13 cellular contexts compared by ENCODE assay signal in the genomic region with DNA sequence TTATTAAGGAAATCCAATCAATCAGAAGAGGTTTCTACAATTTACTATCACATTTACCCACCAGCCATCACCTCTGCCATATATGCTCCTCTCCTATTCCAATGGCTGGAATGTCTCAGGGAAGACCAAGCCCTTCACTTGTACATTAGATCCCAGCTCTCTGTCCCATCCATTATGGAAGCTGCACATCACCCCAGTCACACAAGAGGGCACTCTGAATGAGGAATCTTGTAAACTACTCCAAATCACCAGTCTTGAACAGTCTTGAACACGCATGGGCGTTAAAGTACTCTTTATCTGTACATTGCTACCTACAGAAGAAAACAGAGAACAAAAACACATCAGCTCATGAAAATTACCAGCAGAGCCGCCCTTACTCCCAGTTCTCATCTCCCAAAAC. TPM values are rescaled to one million over a fixed set of nuclear protein-coding genes. Genes with fewer than 3 reads are reported as not detected.
A peak's percentile ranks its signal among the peaks of the same experiment; 100 is the strongest.
DNase-seq lines count a peak whose midpoint lies in the region; ATAC-seq, FAIRE-seq and TF ChIP-seq lines count a peak whose summit lies in the region.
"Had no signal": no experiment of that assay in that cellular context is flagged by ENCODE, and none has a peak within 500 bp of the region (broad histone marks: within the 10 kb centered on the region; RNA-seq: fewer than 3 reads in every experiment).

No MANE protein-coding gene starts in this region.

- no peak overlapping the region for H4K91ac ChIP-seq in H1 (replicated peaks; ENCODE audit: insufficient read length, low read length)

- peak in 2 of 3 experiments; percentile 2 to 39; a peak in 2 of 4 replicates for TF ChIP-seq CTCF in H1 (IDR thresholded peaks at IDR 0.05; ENCODE audit: control extremely low read depth in 1 of 3, insufficient read depth in 1 of 3, low read depth in 1 of 3, low read length in 3 of 3)

- H2BK15ac ChIP-seq in H1 (ENCODE audit: low read length), result no peak overlapping the region

- no peak overlapping the region for H2BK20ac ChIP-seq in H1 (ENCODE audit: low read length)

- no peak overlapping the region for H3K14ac ChIP-seq in H1 (ENCODE audit: insufficient read length)

- H3K23ac ChIP-seq in H1 (ENCODE audit: insufficient read length), result no peak overlapping the region

- no peaks in the 10 kb centered on the region for H3K23me2 ChIP-seq in H1 (ENCODE audit: low read depth, low read length)

- no peaks in the 10 kb centered on the region for H3K79me2 ChIP-seq in H1 (ENCODE audit: control insufficient read depth in 1 of 2, insufficient read depth in 2 of 2, low read length in 2 of 2)

- no peak for TF ChIP-seq EP300 in H1 (IDR thresholded peaks at IDR 0.05; ENCODE audit: borderline replicate concordance in 1 of 2, low read depth in 2 of 2, low read length in 2 of 2)

- H4K8ac ChIP-seq in H1 (ENCODE audit: extremely low read depth, insufficient read depth, low read length), result no peak overlapping the region

- no peak overlapping the region for H3K4ac ChIP-seq in H1 (replicated peaks; ENCODE audit: insufficient read length, low read depth, low read length)

- H2AFZ ChIP-seq in H1 (ENCODE audit: low read length), result no peak overlapping the region

- CTCF ChIA-PET in H1 (lab: Charles Lee; ENCODE audit: partially characterized antibody), result interaction anchor here (0.5 to 1.6 kb wide), 8 partner anchors 10 to 326 kb away, joined by 3 to 4 read pairs (median 3); no protein-coding TSS in a partner anchor

- H4K20me1 ChIP-seq in H1 (replicated peaks in 1 of 2; ENCODE audit: control insufficient read depth in 1 of 2, insufficient read depth in 2 of 2, low read length in 2 of 2), result no peaks in the 10 kb centered on the region

- no peak overlapping the region for H2BK12ac ChIP-seq in H1 (ENCODE audit: low read depth, low read length)

- no peak overlapping the region for H3K9ac ChIP-seq in H1 (replicated peaks in 1 of 4; ENCODE audit: extremely low read depth in 1 of 4, low read depth in 3 of 4, low read length in 3 of 4)

- no peak overlapping the region for H3K56ac ChIP-seq in H1 (replicated peaks; ENCODE audit: insufficient read length, low read depth, low read length)

- POLR2A ChIA-PET in H1 (lab: Charles Lee; ENCODE audit: partially characterized antibody), result interaction anchor here (0.5 kb wide), 1 partner anchor 19 kb away, joined by 4 read pairs; no protein-coding TSS in a partner anchor

- peak; percentile 39 to 43 for TF ChIP-seq RAD21 in H1 (IDR thresholded peaks at IDR 0.05 in 1 of 2, conservative IDR thresholded peaks at IDR 0.05 in 1 of 2; ENCODE audit: low read depth in 2 of 2, low read length in 2 of 2)

- TF ChIP-seq POLR2A in H1 (IDR thresholded peaks at IDR 0.05; ENCODE audit: control extremely low read depth in 1 of 2, low read depth in 2 of 2, low read length in 2 of 2), result no peak

- H3K27me3 ChIP-seq in H1 (replicated peaks in 1 of 4; ENCODE audit: control insufficient read depth in 3 of 4, extremely low read depth in 1 of 4, insufficient read depth in 3 of 4, low read length in 3 of 4), result no peaks in the 10 kb centered on the region

- H3K18ac ChIP-seq in H1 (ENCODE audit: extremely low read depth, low read length), result no peak overlapping the region

- no peaks in the 10 kb centered on the region for H3K79me1 ChIP-seq in H1 (ENCODE audit: low read depth, low read length)

- peak; percentile 22 for DNase-seq in DMS53 (lab: John Stamatoyannopoulos, UW)
- DNase-seq in DMS53 treated with DMSO at 0.1 percent for 48 hours (lab: John Stamatoyannopoulos, UW; ENCODE audit: unreplicated experiment), result no peak
- DNase-seq in NCI-H2227 (lab: John Stamatoyannopoulos, UW; ENCODE audit: unreplicated experiment), result peak; percentile 46
- DNase-seq in H1 (ENCODE audit: low read depth in 1 of 2, low spot score in 2 of 2), result no peak
- no peak for DNase-seq in activated CD4-positive, alpha-beta T cell treated with anti-CD3 and anti-CD28 coated beads, Interleukin-2, amount 50 U/mL, for 48 hours
- no peak for DNase-seq in activated CD8-positive, alpha-beta memory T cell treated with anti-CD3 and anti-CD28 coated beads, Interleukin-2, amount 50 U/mL, for 4 hours
- DNase-seq: activated CD4-positive, alpha-beta T cell treated with anti-CD3 and anti-CD28 coated beads, Interleukin-2, amount 50 U/mL, for 1 hour; head of caudate nucleus; NCI-H1092 treated with DMSO at 0.1 percent for 48 hours; RPMI8226 had no signal

- H3K27ac ChIP-seq in H1 (ENCODE audit: low read depth, low read length) (no peak overlapping the region), mesodermal cell (ENCODE audit: low read depth, low read length, severe bottlenecking) (peak overlapping the region; percentile 33)
- H3K27ac ChIP-seq: skin epidermis had no signal

- H3K4me3 ChIP-seq in H1 (ENCODE audit: extremely low read depth in 1 of 4, insufficient read depth in 2 of 4, low read depth in 3 of 4, low read length in 4 of 4) (no peak overlapping the region), mesodermal cell (ENCODE audit: extremely low read depth, insufficient read depth, low read length, poor library complexity, severe bottlenecking) (no peak overlapping the region)
- H3K4me3 ChIP-seq: skin epidermis had no signal

- H3K9me3 ChIP-seq in H1 (ENCODE audit: insufficient read depth in 2 of 2, low read depth in 1 of 2, low read length in 1 of 2), result no peaks in the 10 kb centered on the region
- peaks cover 9% of the 10 kb centered on the region for H3K9me3 ChIP-seq in mesodermal cell (ENCODE audit: control insufficient read depth, low read length)

- H2AK5ac ChIP-seq in H1 (ENCODE audit: low read depth, low read length), result no peak overlapping the region

- H3K4me2 ChIP-seq in H1 (ENCODE audit: insufficient read depth in 1 of 2, low read depth in 2 of 2, low read length in 2 of 2), result no peak overlapping the region

- no peak overlapping the region for H4K5ac ChIP-seq in H1 (ENCODE audit: insufficient read length, low read depth, low read length)

- H3K4me1 ChIP-seq in H1 (replicated peaks in 1 of 4; ENCODE audit: control insufficient read depth in 3 of 4, insufficient read depth in 4 of 4, low read length in 3 of 4) (no peaks in the 10 kb centered on the region), mesodermal cell (ENCODE audit: control insufficient read depth, insufficient read depth, low read length, poor library complexity, severe bottlenecking) (no peaks in the 10 kb centered on the region)

- H3K36me3 ChIP-seq in H1 (ENCODE audit: control insufficient read depth in 2 of 4, insufficient read depth in 4 of 4, low read length in 3 of 4) (no peaks in the 10 kb centered on the region; a peak in 2 of 8 replicates), mesodermal cell (ENCODE audit: control insufficient read depth, insufficient read depth, low read length) (peaks cover 13% of the 10 kb centered on the region)

- ATAC-seq in GM19452 (IDR thresholded peaks at IDR 0.05; ENCODE audit: unreplicated experiment), result no peak

- H2BK5ac ChIP-seq in H1 (ENCODE audit: low read depth, low read length), result no peak overlapping the region

- peak; percentile 13 for FAIRE-seq in H1 (lab: Jason Lieb, UNC)

- WGBS in H1 (ENCODE audit: extremely low coverage in 1 of 2, insufficient coverage in 1 of 2, insufficient read length in 1 of 2, insufficient replicate concordance in 2 of 2, low coverage in 1 of 2, low lambda C conversion rate in 2 of 2, missing lambda C conversion rate in 1 of 2), 2 experiments, result 97% methylated on average over 3 of the region's 3 CpGs; no CpG with 5 or more reads in 1 of the 2 experiments
- 80 to 93% methylated on average over 2 to 3 of the region's 3 CpGs for WGBS in mesodermal cell (ENCODE audit: insufficient coverage in 2 of 2), 2 experiments

- no peak overlapping the region for H2BK120ac ChIP-seq in H1 (replicated peaks; ENCODE audit: low read depth, low read length)

TF ChIP-seq in H1, 55 proteins besides CTCF, POLR2A, EP300 and RAD21 (continues in another document):
- TF ChIP-seq, protein P1, sequence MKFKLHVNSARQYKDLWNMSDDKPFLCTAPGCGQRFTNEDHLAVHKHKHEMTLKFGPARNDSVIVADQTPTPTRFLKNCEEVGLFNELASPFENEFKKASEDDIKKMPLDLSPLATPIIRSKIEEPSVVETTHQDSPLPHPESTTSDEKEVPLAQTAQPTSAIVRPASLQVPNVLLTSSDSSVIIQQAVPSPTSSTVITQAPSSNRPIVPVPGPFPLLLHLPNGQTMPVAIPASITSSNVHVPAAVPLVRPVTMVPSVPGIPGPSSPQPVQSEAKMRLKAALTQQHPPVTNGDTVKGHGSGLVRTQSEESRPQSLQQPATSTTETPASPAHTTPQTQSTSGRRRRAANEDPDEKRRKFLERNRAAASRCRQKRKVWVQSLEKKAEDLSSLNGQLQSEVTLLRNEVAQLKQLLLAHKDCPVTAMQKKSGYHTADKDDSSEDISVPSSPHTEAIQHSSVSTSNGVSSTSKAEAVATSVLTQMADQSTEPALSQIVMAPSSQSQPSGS (IDR thresholded peaks at IDR 0.05; ENCODE audit: low read length), result no peak
- TF ChIP-seq CTBP2 (IDR thresholded peaks at IDR 0.05; ENCODE audit: borderline replicate concordance, insufficient read depth, insufficient read length, low read length) (no peak), CEBPB (IDR thresholded peaks at IDR 0.05; ENCODE audit: low read depth, low read length) (no peak), BRCA1 (IDR thresholded peaks at IDR 0.05; ENCODE audit: low read depth, low read length) (no peak), YY1 (IDR thresholded peaks at IDR 0.05; ENCODE audit: low read depth, low read length) (no peak)

RNA-seq across cellular contexts. Expression of gene ZC3H8, which starts 38.7 kb away (rescaled TPM):
- 7.1 and 8.8 TPM in 2 replicates for total RNA-seq in H1 (2021; fragmentation: NEBNext Ultra II Directional; extraction: Animal tissue kit (Norgen Biotek cat#: 25700))
- 0.66 and 1.9 TPM in 2 replicates for polyA plus RNA-seq in H1 (2011; rRNA removed)
- polyA plus RNA-seq in H1 (2011; cell fraction: cytosol; rRNA removed), result 4.3 TPM
- polyA plus RNA-seq in H1 (2011; cell fraction: nucleus; rRNA removed), result 1.3 TPM
- 4.8 to 10.4 TPM (median 6.2 TPM) in 4 replicates for polyA plus RNA-seq in H1 (2012, experiment 1 of 2)
- 0.88 TPM for polyA plus RNA-seq in H1 (2012, experiment 2 of 2)
- 17.9 TPM for polyA plus RNA-seq in H1 (2013, experiment 1 of 2)
- 16.3 TPM for polyA plus RNA-seq in H1 (2013, experiment 2 of 2)
- 0.63 and 1.1 TPM in 2 replicates for polyA minus RNA-seq in H1 (2011; rRNA and poly(A)+ RNA removed)
- polyA minus RNA-seq in H1 (2011; cell fraction: cytosol; rRNA and poly(A)+ RNA removed), result 0.73 TPM
- polyA minus RNA-seq in H1 (2011; cell fraction: nucleus; rRNA and poly(A)+ RNA removed), result 2.7 TPM
- polyA plus RNA-seq in mesodermal cell (2013, experiment 1 of 2), result 8.5 TPM
- 11.5 TPM for polyA plus RNA-seq in mesodermal cell (2013, experiment 2 of 2)

RNA-seq across cellular contexts. Expression of gene ZC3H6, which starts 59.2 kb away (rescaled TPM):
- total RNA-seq in H1 (2021; fragmentation: NEBNext Ultra II Directional; extraction: Animal tissue kit (Norgen Biotek cat#: 25700)), result 6.9 and 7.3 TPM in 2 replicates
- 1.4 and 1.5 TPM in 2 replicates for polyA plus RNA-seq in H1 (2011; rRNA removed)
- 1.9 TPM for polyA plus RNA-seq in H1 (2011; cell fraction: cytosol; rRNA removed)
- 2.7 TPM for polyA plus RNA-seq in H1 (2011; cell fraction: nucleus; rRNA removed)
- 1.8 to 6.3 TPM (median 2.2 TPM) in 4 replicates for polyA plus RNA-seq in H1 (2012, experiment 1 of 2)
- polyA plus RNA-seq in H1 (2012, experiment 2 of 2), result 0.30 TPM
- 7.0 TPM for polyA plus RNA-seq in H1 (2013, experiment 1 of 2)
- 5.6 TPM for polyA plus RNA-seq in H1 (2013, experiment 2 of 2)
- 4.9 and 6.0 TPM in 2 replicates for polyA minus RNA-seq in H1 (2011; rRNA and poly(A)+ RNA removed)
- polyA minus RNA-seq in H1 (2011; cell fraction: cytosol; rRNA and poly(A)+ RNA removed), result 6.2 TPM
- 9.6 TPM for polyA minus RNA-seq in H1 (2011; cell fraction: nucleus; rRNA and poly(A)+ RNA removed)
- polyA plus RNA-seq in mesodermal cell (2013, experiment 1 of 2), result 9.1 TPM
- polyA plus RNA-seq in mesodermal cell (2013, experiment 2 of 2), result 11.3 TPM

Comparison
In these comparisons a context has a peak if more than half of its experiments do, and no peak if none do; other contexts are left out.
1. DNase-seq: peak in DMS53 (single experiment) and NCI-H2227 (single experiment); none in DMS53 treated with DMSO at 0.1 percent for 48 hours (single experiment), H1 (0 of 2), activated CD4-positive, alpha-beta T cell treated with anti-CD3 and anti-CD28 coated beads, Interleukin-2, amount 50 U/mL, for 48 hours (0 of 2) and activated CD8-positive, alpha-beta memory T cell treated with anti-CD3 and anti-CD28 coated beads, Interleukin-2, amount 50 U/mL, for 4 hours (single experiment).